9 cellular contexts compared by ENCODE assay signal in genomic region chr1:225883616-225884265, GRCh38. TPM values are rescaled to one million over a fixed set of nuclear protein-coding genes. Genes with fewer than 3 reads are reported as not detected.
DNase-seq lines count a peak whose midpoint lies in the region; ATAC-seq, FAIRE-seq and TF ChIP-seq lines count a peak whose summit lies in the region.
"Had no signal": no experiment of that assay in that cellular context is flagged by ENCODE, and none has a peak within 500 bp of the region (broad histone marks: within the 10 kb centered on the region; RNA-seq: fewer than 3 reads in every experiment).

No MANE protein-coding gene starts in this region.

- H2AFZ ChIP-seq in GM23248, result peak overlapping the region; percentile 91

- peaks cover 7% of the 10 kb centered on the region for H3K36me3 Mint-ChIP-seq in activated naive CD8-positive, alpha-beta T cell treated with anti-CD3 and anti-CD28 coated beads, Interleukin-2, amount 10 ng/mL, durations not matched to agents 7 days and 5 days

- POLR2A ChIA-PET in A549 (lab: Yijun Ruan, JAX), result interaction anchor here (1.5 to 3.4 kb wide), 2 partner anchors 106 to 375 kb away, joined by 3 to 27 read pairs; partner anchors contain the start of gene SRP9
- POLR2A ChIA-PET in activated naive CD8-positive, alpha-beta T cell treated with anti-CD3 and anti-CD28 coated beads, Interleukin-2, amount 10 ng/mL, durations not matched to agents 7 days and 5 days (lab: Charles Lee), result interaction anchor here (0.6 to 4.5 kb wide), 10 partner anchors 12 to 416 kb away, joined by 3 to 63 read pairs (median 17); partner anchors contain the start of genes PYCR2 and SRP9

- H3K36me3 ChIP-seq in GM23248 (ENCODE audit: low read depth), result no peaks in the 10 kb centered on the region
- peaks cover 0 to 2% of the 10 kb centered on the region in 2 donors for H3K36me3 ChIP-seq in mucosa of rectum (ENCODE audit: control insufficient read depth in 2 of 2, insufficient read depth in 2 of 2, low read length in 2 of 2)

- H3K27me3 ChIP-seq in GM23248 (replicated peaks; ENCODE audit: insufficient read depth) (no peaks in the 10 kb centered on the region), mucosa of rectum (ENCODE audit: control insufficient read depth in 2 of 2, insufficient read depth in 2 of 2, low read length in 2 of 2) (no peaks in the 10 kb centered on the region)

- H3K4me2 ChIP-seq in A549 (peak overlapping the region; percentile 98), GM23248 (ENCODE audit: unreplicated experiment) (peak overlapping the region; percentile 92)

- H3K4me3 ChIP-seq in A549, result peak overlapping the region; percentile 86; the same call in 2 of the 3 replicates
- peak overlapping the region; percentile 89 for H3K4me3 ChIP-seq in GM23248
- peak overlapping the region; percentile 94 to 96 for H3K4me3 ChIP-seq in mucosa of rectum (ENCODE audit: low read length in 2 of 2)

- 0 out of 3 replicates have a peak, but pooled peaks have one; percentile 6 for TF ChIP-seq CTCF in A549 (IDR thresholded peaks at IDR 0.05)

- WGBS in A549 (ENCODE audit: missing lambda C conversion rate), result 82% methylated on average over 10 of the region's 11 CpGs
- WGBS in GM23248 (ENCODE audit: low coverage in 1 of 2, low lambda C conversion rate in 2 of 2, missing lambda C conversion rate in 2 of 2), 2 experiments, result 81 to 88% methylated on average over 10 to 11 of the region's 11 CpGs

- H3K9me3 ChIP-seq in A549 (no peaks in the 10 kb centered on the region), GM23248 (ENCODE audit: low read depth) (no peaks in the 10 kb centered on the region), mucosa of rectum (ENCODE audit: control insufficient read depth in 2 of 2, low read length in 2 of 2) (no peaks in the 10 kb centered on the region)

- H3K9me2 ChIP-seq in GM23248 (ENCODE audit: insufficient read depth), result no peaks in the 10 kb centered on the region

- in situ Hi-C loops in GM23248 (cut with MboI), result no loop called here

- H3K9ac ChIP-seq in GM23248 (peak overlapping the region; percentile 91), mucosa of rectum (ENCODE audit: low read depth in 1 of 2, low read length in 2 of 2) (peak overlapping the region; percentile 16 to 90)

- DNase-seq in A549 (ENCODE audit: low read depth in 1 of 2, low spot score in 1 of 2) (no peak), GM23248 (no peak), NCI-H2171 (lab: John Stamatoyannopoulos, UW) (no peak), hypothalamus (lab: John Stamatoyannopoulos, UW) (no peak), NCI-H345 (lab: John Stamatoyannopoulos, UW) (no peak), NCI-H1105 (lab: John Stamatoyannopoulos, UW) (no peak)
- no peak for DNase-seq in activated naive CD8-positive, alpha-beta T cell treated with anti-CD3 and anti-CD28 coated beads, Interleukin-2, amount 10 ng/mL, durations not matched to agents 7 days and 5 days

- FAIRE-seq in A549 (lab: Jason Lieb, UNC), result no peak

- ATAC-seq in A549, result no peak
- no peak for ATAC-seq in activated naive CD8-positive, alpha-beta T cell treated with anti-CD3 and anti-CD28 coated beads, Interleukin-2, amount 10 ng/mL, durations not matched to agents 7 days and 5 days (ENCODE audit: low read depth)

- CTCF ChIA-PET in A549 (lab: Yijun Ruan, JAX), result interaction anchor here (0.6 to 19.4 kb wide), 17 partner anchors 13 to 425 kb away, joined by 3 to 207 read pairs (median 5); partner anchors contain the start of gene SRP9

- no peaks in the 10 kb centered on the region for H3K9me3 Mint-ChIP-seq in activated naive CD8-positive, alpha-beta T cell treated with anti-CD3 and anti-CD28 coated beads, Interleukin-2, amount 10 ng/mL, durations not matched to agents 7 days and 5 days

- H3K4me1 Mint-ChIP-seq in activated naive CD8-positive, alpha-beta T cell treated with anti-CD3 and anti-CD28 coated beads, Interleukin-2, amount 10 ng/mL, durations not matched to agents 7 days and 5 days, result peaks cover 31% of the 10 kb centered on the region

- peaks cover 23% of the 10 kb centered on the region for H3K79me2 ChIP-seq in GM23248 (ENCODE audit: insufficient read depth)

- peaks cover 8% of the 10 kb centered on the region for H3K27me3 Mint-ChIP-seq in activated naive CD8-positive, alpha-beta T cell treated with anti-CD3 and anti-CD28 coated beads, Interleukin-2, amount 10 ng/mL, durations not matched to agents 7 days and 5 days

- no peak overlapping the region for H3K27ac Mint-ChIP-seq in activated naive CD8-positive, alpha-beta T cell treated with anti-CD3 and anti-CD28 coated beads, Interleukin-2, amount 10 ng/mL, durations not matched to agents 7 days and 5 days

- peak overlapping the region; percentile 87 for H3K4me3 Mint-ChIP-seq in activated naive CD8-positive, alpha-beta T cell treated with anti-CD3 and anti-CD28 coated beads, Interleukin-2, amount 10 ng/mL, durations not matched to agents 7 days and 5 days

- peak overlapping the region; percentile 88 to 95 for H3K27ac ChIP-seq in A549
- H3K27ac ChIP-seq in GM23248, result no peak overlapping the region
- peak overlapping the region; percentile 98 for H3K27ac ChIP-seq in mucosa of rectum (ENCODE audit: low read depth in 2 of 2, low read length in 2 of 2)

- H3K4me1 ChIP-seq in A549 (peaks cover 35% of the 10 kb centered on the region), GM23248 (ENCODE audit: insufficient read depth) (peaks cover 14% of the 10 kb centered on the region; the same call in 1 of the 2 replicates), mucosa of rectum (ENCODE audit: control insufficient read depth in 2 of 2, insufficient read depth in 2 of 2, low read length in 2 of 2) (peaks cover 37 to 43% of the 10 kb centered on the region in 2 donors)

- no peak for TF ChIP-seq EP300 in A549 (IDR thresholded peaks at IDR 0.05)

- H3F3A ChIP-seq in GM23248 (ENCODE audit: insufficient read depth), result peaks cover 4% of the 10 kb centered on the region; the same call in 1 of the 2 replicates

- TF ChIP-seq RAD21 in A549 (conservative IDR thresholded peaks at IDR 0.05 in 1 of 2, IDR thresholded peaks at IDR 0.05 in 1 of 2), result 0 out of 5 replicates have a peak, but pooled peaks of 1 of the 2 experiments have one; percentile 12

- no peak for TF ChIP-seq POLR2A in A549 (IDR thresholded peaks at IDR 0.05; ENCODE audit: low read length)

- H4K20me1 ChIP-seq in GM23248 (ENCODE audit: insufficient read depth), result no peaks in the 10 kb centered on the region

TF ChIP-seq in A549, 52 proteins besides CTCF, POLR2A, EP300 and RAD21 (continues in another document):
- TF ChIP-seq BCL3 (IDR thresholded peaks at IDR 0.05), result no peak
- no peak for TF ChIP-seq SREBF2 (IDR thresholded peaks at IDR 0.05)
- no peak for TF ChIP-seq MAZ (IDR thresholded peaks at IDR 0.05; ENCODE audit: borderline replicate concordance, low read depth, low read length)

RNA-seq across cellular contexts. Expression of gene TMEM63A, which starts 1.6 kb away (rescaled TPM):
- polyA plus RNA-seq in A549 (2011; rRNA removed), result 9.5 and 12.4 TPM in 2 replicates
- 6.0 and 7.3 TPM in 2 replicates for polyA plus RNA-seq in A549 (2012; cell fraction: cytosol; rRNA removed)
- polyA plus RNA-seq in A549 (2012; cell fraction: nucleus; rRNA removed), result 45.6 and 50.6 TPM in 2 replicates
- polyA plus RNA-seq in A549 (2017; fragmentation: RNase III; extraction: RNeasy Plus Mini Kit Qiagen cat#74134 plus additional on column Dnase treatment), result 6.9 to 7.5 TPM (median 7.4 TPM) in 3 replicates
- polyA minus RNA-seq in A549 (2011; rRNA and poly(A)+ RNA removed), result 16.4 and 25.5 TPM in 2 replicates
- total RNA-seq in GM23248 (2014; rRNA removed; shearing (Covaris generic)), result 9.7 and 11.9 TPM in 2 replicates
- 8.5 and 13.5 TPM in 2 replicates for polyA plus RNA-seq in GM23248 (2016; fragmentation: Nextera tagmentation; extraction: Ambion mirVana)
- 100 to 1,000 TPM; 196 to 198 TPM for total RNA-seq in activated naive CD8-positive, alpha-beta T cell treated with anti-CD3 and anti-CD28 coated beads, Interleukin-2, amount 10 ng/mL, durations not matched to agents 7 days and 5 days

RNA-seq across cellular contexts. Expression of gene LEFTY1, which starts 5.2 kb away (rescaled TPM):
- 0.93 and 1.00 TPM in 2 replicates for polyA plus RNA-seq in A549 (2011; rRNA removed)
- 0.30 and 0.34 TPM in 2 replicates for polyA plus RNA-seq in A549 (2012; cell fraction: cytosol; rRNA removed)
- polyA plus RNA-seq in A549 (2012; cell fraction: nucleus; rRNA removed), result 0.61 and 0.64 TPM in 2 replicates
- 0.10 to 0.32 TPM (median 0.24 TPM) in 3 replicates for polyA plus RNA-seq in A549 (2017; fragmentation: RNase III; extraction: RNeasy Plus Mini Kit Qiagen cat#74134 plus additional on column Dnase treatment)
- polyA minus RNA-seq in A549 (2011; rRNA and poly(A)+ RNA removed), result 0.29 TPM in 1 of 2 replicates, not detected in the other
- not detected in 2 replicates for total RNA-seq in GM23248 (2014; rRNA removed; shearing (Covaris generic))
- not detected in 2 replicates for polyA plus RNA-seq in GM23248 (2016; fragmentation: Nextera tagmentation; extraction: Ambion mirVana)
- total RNA-seq in activated naive CD8-positive, alpha-beta T cell treated with anti-CD3 and anti-CD28 coated beads, Interleukin-2, amount 10 ng/mL, durations not matched to agents 7 days and 5 days, result under 1 TPM in 1 of 2 experiments, not detected in 1; 0.19 TPM
- total RNA-seq: dermis microvascular lymphatic vessel endothelial cell had no signal

RNA-seq across cellular contexts. Expression of gene PYCR2, which starts 40.3 kb away (rescaled TPM):
- polyA plus RNA-seq in A549 (2011; rRNA removed) (45.4 and 45.8 TPM in 2 replicates), A549 (2017; fragmentation: RNase III; extraction: RNeasy Plus Mini Kit Qiagen cat#74134 plus additional on column Dnase treatment) (48.1 to 56.3 TPM (median 50.5 TPM) in 3 replicates), GM23248 (2016; fragmentation: Nextera tagmentation; extraction: Ambion mirVana) (55.5 and 61.1 TPM in 2 replicates)
- 74.5 and 87.9 TPM in 2 replicates for polyA plus RNA-seq in A549 (2012; cell fraction: cytosol; rRNA removed)
- 120 and 161 TPM in 2 replicates for polyA plus RNA-seq in A549 (2012; cell fraction: nucleus; rRNA removed)
- 48.0 and 55.9 TPM in 2 replicates for polyA minus RNA-seq in A549 (2011; rRNA and poly(A)+ RNA removed)
- 59.1 and 69.6 TPM in 2 replicates for total RNA-seq in GM23248 (2014; rRNA removed; shearing (Covaris generic))
- total RNA-seq in activated naive CD8-positive, alpha-beta T cell treated with anti-CD3 and anti-CD28 coated beads, Interleukin-2, amount 10 ng/mL, durations not matched to agents 7 days and 5 days, result 100 to 1,000 TPM; 118 to 125 TPM

RNA-seq across cellular contexts. Expression of gene LEFTY2, which starts 57.3 kb away (rescaled TPM):
- 0.08 TPM in 1 of 2 replicates, not detected in the other for polyA plus RNA-seq in A549 (2011; rRNA removed)
- 0.04 and 0.07 TPM in 2 replicates for polyA plus RNA-seq in A549 (2012; cell fraction: cytosol; rRNA removed)
- polyA plus RNA-seq in A549 (2012; cell fraction: nucleus; rRNA removed), result 0.05 TPM in 1 of 2 replicates, not detected in the other
- not detected in 3 replicates for polyA plus RNA-seq in A549 (2017; fragmentation: RNase III; extraction: RNeasy Plus Mini Kit Qiagen cat#74134 plus additional on column Dnase treatment)
- not detected in 2 replicates for polyA minus RNA-seq in A549 (2011; rRNA and poly(A)+ RNA removed)
- not detected in 2 replicates for total RNA-seq in GM23248 (2014; rRNA removed; shearing (Covaris generic))
- not detected in 2 replicates for polyA plus RNA-seq in GM23248 (2016; fragmentation: Nextera tagmentation; extraction: Ambion mirVana)
- not detected for total RNA-seq in activated naive CD8-positive, alpha-beta T cell treated with anti-CD3 and anti-CD28 coated beads, Interleukin-2, amount 10 ng/mL, durations not matched to agents 7 days and 5 days
- total RNA-seq: dermis microvascular lymphatic vessel endothelial cell had no signal

Comparison
In these comparisons a context has a peak if more than half of its experiments do, and no peak if none do; other contexts are left out.
1. RNA of gene TMEM63A, which starts 1.6 kb away (total RNA-seq): 196 to 198 TPM in activated naive CD8-positive, alpha-beta T cell treated with anti-CD3 and anti-CD28 coated beads, Interleukin-2, amount 10 ng/mL, durations not matched to agents 7 days and 5 days; 9.7 to 11.9 TPM in GM23248; every median in the first group is over 10 times any median in the second.
2. Peak in every context shown above with its lines, with median percentiles within 50 percentile points of each other: H3K4me3 ChIP-seq.